In genomic region chr12:51326762-51327439, GRCh38 we compare ENCODE assay signal across 7 cellular contexts. TPM values are rescaled to one million over a fixed set of nuclear protein-coding genes. Genes with fewer than 3 reads are reported as not detected.
DNase-seq lines count a peak whose midpoint lies in the region; ATAC-seq and TF ChIP-seq lines count a peak whose summit lies in the region.

No MANE protein-coding gene starts in this region.

- H3K9me3 ChIP-seq in SK-N-MC (ENCODE audit: low read depth, low read length), result no peaks in the 10 kb centered on the region

- ATAC-seq in HG02981 (IDR thresholded peaks at IDR 0.05; ENCODE audit: unreplicated experiment) (peak; percentile 49), sciatic nerve (peak; percentile 86)

- TF ChIP-seq CTCF in GM13977 (IDR thresholded peaks at IDR 0.05; ENCODE audit: extremely low read depth, insufficient read depth, missing control alignments), result no peak
- TF ChIP-seq CTCF in fibroblast of pulmonary artery (IDR thresholded peaks at IDR 0.05; ENCODE audit: low read length, missing control alignments), result no peak

- peak overlapping the region; percentile 56 for H3K9ac ChIP-seq in SK-N-MC (ENCODE audit: insufficient read length)

- no peaks in the 10 kb centered on the region for H3K36me3 ChIP-seq in SK-N-MC (ENCODE audit: insufficient read depth, low read length)

- peak; percentile 70 for DNase-seq in GM13977 (ENCODE audit: low spot score)
- DNase-seq in SK-N-MC (ENCODE audit: low read depth, low spot score), result peak; percentile 48
- DNase-seq in fibroblast of pulmonary artery (ENCODE audit: low read depth), result peak; percentile 92
- no peak for DNase-seq in sciatic nerve (ENCODE audit: low spot score)
- DNase-seq in posterior cingulate gyrus, result no peak
- DNase-seq in NCI-H2171 treated with DMSO at 0.1 percent for 48 hours (lab: John Stamatoyannopoulos, UW), result no peak

- H3K27ac ChIP-seq in SK-N-MC, result peak overlapping the region; percentile 93

- H3K4me3 ChIP-seq in SK-N-MC, result no peak overlapping the region
- H3K4me3 ChIP-seq in fibroblast of pulmonary artery (replicated peaks; ENCODE audit: low read depth, low read length), result no peak overlapping the region

- in situ Hi-C loops in GM13977 (cut with MboI; ENCODE audit: low pct_unique_long_range_greater_than_20kb, low sequenced_read_pairs, unreplicated experiment), result loop anchor here (25.0 kb wide), 3 partner anchors 265 to 815 kb away; partner anchors contain the start of gene DIP2B

- intact Hi-C loops in sciatic nerve (cut with DNase I), result no loop called here
- intact Hi-C loops in posterior cingulate gyrus (cut with DNase I), result no loop called here

RNA-seq across cellular contexts. Expression of gene BIN2, which starts 2.9 kb away (rescaled TPM):
- 11.2 TPM for total RNA-seq in sciatic nerve

RNA-seq across cellular contexts. Expression of gene CELA1, which starts 19.6 kb away (rescaled TPM):
- not detected for total RNA-seq in sciatic nerve

RNA-seq across cellular contexts. Expression of gene SMAGP, which starts 56.7 kb away (rescaled TPM):
- 6.2 TPM for total RNA-seq in sciatic nerve

Comparison
In these comparisons a context has a peak if more than half of its experiments do, and no peak if none do; other contexts are left out.
1. DNase-seq: peak in GM13977 (single experiment), SK-N-MC (single experiment) and fibroblast of pulmonary artery (single experiment); none in sciatic nerve (single experiment), posterior cingulate gyrus (0 of 10) and NCI-H2171 treated with DMSO at 0.1 percent for 48 hours (single experiment).